Comparison of ENCODE assay signal across 1 cellular context in the genomic region with DNA sequence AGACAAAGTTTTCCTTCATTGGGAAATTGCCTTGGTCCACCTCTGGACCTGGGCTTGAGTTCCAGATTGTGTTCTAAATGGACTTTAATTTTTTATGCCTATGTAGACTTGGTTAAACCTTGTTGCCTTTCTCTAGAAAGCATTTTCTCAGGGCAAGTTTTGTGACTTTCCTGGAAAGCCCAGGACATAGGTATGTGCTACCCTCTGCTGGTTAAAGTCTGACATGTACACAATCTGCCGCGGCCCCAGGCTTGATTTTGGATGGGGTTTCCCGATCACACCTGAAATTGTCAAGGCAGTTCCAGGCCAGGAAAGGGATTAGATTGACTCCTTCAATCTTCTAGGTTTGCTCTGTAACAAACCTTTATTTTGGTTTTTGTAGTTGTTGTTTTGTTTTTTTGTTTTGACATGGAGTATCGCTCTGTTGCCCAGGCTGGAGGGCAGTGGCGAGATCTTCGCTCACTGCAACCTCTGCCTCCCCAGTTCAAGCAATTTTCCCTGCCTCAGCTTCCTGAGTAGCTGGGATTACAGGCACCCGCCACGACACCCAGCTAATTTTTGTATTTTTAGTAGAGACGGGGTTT.
TF ChIP-seq lines count a peak whose summit lies in the region.

No MANE protein-coding gene starts in this region.

TF ChIP-seq in H1, 55 proteins besides CTCF, POLR2A, EP300 and RAD21:
- TF ChIP-seq SIRT6 (IDR thresholded peaks at IDR 0.05; ENCODE audit: low read length) (no peak), BRCA1 (IDR thresholded peaks at IDR 0.05; ENCODE audit: low read depth, low read length) (no peak), KDM4A (IDR thresholded peaks at IDR 0.05; ENCODE audit: low read depth, low read length, severe bottlenecking) (no peak), HDAC2 (IDR thresholded peaks at IDR 0.05; ENCODE audit: borderline replicate concordance in 1 of 2, low read depth in 2 of 2, low read length in 2 of 2) (no peak), NRF1 (IDR thresholded peaks at IDR 0.05; ENCODE audit: low read depth, low read length) (no peak), SP1 (IDR thresholded peaks at IDR 0.05; ENCODE audit: low read depth, low read length) (no peak), POLR2AphosphoS5 (IDR thresholded peaks at IDR 0.05; ENCODE audit: low read depth, low read length) (no peak), TEAD4 (IDR thresholded peaks at IDR 0.05; ENCODE audit: low read depth, low read length) (no peak), CREB1 (IDR thresholded peaks at IDR 0.05) (no peak), EZH2 (IDR thresholded peaks at IDR 0.05; ENCODE audit: low read depth, low read length, severe bottlenecking) (no peak), RBBP5 (IDR thresholded peaks at IDR 0.05; ENCODE audit: borderline replicate concordance, low read depth, low read length) (no peak), RXRA (IDR thresholded peaks at IDR 0.05; ENCODE audit: insufficient read depth, low read depth, low read length) (no peak), CTBP2 (IDR thresholded peaks at IDR 0.05; ENCODE audit: borderline replicate concordance, insufficient read depth, insufficient read length, low read length) (no peak), MAFK (IDR thresholded peaks at IDR 0.05; ENCODE audit: low read depth, low read length) (no peak)
- TF ChIP-seq, protein P1, sequence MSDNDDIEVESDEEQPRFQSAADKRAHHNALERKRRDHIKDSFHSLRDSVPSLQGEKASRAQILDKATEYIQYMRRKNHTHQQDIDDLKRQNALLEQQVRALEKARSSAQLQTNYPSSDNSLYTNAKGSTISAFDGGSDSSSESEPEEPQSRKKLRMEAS (IDR thresholded peaks at IDR 0.05) = no peak
- TF ChIP-seq, protein P2, sequence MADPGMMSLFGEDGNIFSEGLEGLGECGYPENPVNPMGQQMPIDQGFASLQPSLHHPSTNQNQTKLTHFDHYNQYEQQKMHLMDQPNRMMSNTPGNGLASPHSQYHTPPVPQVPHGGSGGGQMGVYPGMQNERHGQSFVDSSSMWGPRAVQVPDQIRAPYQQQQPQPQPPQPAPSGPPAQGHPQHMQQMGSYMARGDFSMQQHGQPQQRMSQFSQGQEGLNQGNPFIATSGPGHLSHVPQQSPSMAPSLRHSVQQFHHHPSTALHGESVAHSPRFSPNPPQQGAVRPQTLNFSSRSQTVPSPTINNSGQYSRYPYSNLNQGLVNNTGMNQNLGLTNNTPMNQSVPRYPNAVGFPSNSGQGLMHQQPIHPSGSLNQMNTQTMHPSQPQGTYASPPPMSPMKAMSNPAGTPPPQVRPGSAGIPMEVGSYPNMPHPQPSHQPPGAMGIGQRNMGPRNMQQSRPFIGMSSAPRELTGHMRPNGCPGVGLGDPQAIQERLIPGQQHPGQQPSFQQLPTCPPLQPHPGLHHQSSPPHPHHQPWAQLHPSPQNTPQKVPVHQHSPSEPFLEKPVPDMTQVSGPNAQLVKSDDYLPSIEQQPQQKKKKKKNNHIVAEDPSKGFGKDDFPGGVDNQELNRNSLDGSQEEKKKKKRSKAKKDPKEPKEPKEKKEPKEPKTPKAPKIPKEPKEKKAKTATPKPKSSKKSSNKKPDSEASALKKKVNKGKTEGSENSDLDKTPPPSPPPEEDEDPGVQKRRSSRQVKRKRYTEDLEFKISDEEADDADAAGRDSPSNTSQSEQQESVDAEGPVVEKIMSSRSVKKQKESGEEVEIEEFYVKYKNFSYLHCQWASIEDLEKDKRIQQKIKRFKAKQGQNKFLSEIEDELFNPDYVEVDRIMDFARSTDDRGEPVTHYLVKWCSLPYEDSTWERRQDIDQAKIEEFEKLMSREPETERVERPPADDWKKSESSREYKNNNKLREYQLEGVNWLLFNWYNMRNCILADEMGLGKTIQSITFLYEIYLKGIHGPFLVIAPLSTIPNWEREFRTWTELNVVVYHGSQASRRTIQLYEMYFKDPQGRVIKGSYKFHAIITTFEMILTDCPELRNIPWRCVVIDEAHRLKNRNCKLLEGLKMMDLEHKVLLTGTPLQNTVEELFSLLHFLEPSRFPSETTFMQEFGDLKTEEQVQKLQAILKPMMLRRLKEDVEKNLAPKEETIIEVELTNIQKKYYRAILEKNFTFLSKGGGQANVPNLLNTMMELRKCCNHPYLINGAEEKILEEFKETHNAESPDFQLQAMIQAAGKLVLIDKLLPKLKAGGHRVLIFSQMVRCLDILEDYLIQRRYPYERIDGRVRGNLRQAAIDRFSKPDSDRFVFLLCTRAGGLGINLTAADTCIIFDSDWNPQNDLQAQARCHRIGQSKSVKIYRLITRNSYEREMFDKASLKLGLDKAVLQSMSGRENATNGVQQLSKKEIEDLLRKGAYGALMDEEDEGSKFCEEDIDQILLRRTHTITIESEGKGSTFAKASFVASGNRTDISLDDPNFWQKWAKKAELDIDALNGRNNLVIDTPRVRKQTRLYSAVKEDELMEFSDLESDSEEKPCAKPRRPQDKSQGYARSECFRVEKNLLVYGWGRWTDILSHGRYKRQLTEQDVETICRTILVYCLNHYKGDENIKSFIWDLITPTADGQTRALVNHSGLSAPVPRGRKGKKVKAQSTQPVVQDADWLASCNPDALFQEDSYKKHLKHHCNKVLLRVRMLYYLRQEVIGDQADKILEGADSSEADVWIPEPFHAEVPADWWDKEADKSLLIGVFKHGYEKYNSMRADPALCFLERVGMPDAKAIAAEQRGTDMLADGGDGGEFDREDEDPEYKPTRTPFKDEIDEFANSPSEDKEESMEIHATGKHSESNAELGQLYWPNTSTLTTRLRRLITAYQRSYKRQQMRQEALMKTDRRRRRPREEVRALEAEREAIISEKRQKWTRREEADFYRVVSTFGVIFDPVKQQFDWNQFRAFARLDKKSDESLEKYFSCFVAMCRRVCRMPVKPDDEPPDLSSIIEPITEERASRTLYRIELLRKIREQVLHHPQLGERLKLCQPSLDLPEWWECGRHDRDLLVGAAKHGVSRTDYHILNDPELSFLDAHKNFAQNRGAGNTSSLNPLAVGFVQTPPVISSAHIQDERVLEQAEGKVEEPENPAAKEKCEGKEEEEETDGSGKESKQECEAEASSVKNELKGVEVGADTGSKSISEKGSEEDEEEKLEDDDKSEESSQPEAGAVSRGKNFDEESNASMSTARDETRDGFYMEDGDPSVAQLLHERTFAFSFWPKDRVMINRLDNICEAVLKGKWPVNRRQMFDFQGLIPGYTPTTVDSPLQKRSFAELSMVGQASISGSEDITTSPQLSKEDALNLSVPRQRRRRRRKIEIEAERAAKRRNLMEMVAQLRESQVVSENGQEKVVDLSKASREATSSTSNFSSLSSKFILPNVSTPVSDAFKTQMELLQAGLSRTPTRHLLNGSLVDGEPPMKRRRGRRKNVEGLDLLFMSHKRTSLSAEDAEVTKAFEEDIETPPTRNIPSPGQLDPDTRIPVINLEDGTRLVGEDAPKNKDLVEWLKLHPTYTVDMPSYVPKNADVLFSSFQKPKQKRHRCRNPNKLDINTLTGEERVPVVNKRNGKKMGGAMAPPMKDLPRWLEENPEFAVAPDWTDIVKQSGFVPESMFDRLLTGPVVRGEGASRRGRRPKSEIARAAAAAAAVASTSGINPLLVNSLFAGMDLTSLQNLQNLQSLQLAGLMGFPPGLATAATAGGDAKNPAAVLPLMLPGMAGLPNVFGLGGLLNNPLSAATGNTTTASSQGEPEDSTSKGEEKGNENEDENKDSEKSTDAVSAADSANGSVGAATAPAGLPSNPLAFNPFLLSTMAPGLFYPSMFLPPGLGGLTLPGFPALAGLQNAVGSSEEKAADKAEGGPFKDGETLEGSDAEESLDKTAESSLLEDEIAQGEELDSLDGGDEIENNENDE (IDR thresholded peaks at IDR 0.05; ENCODE audit: insufficient replicate concordance, low read length) = no peak
- TF ChIP-seq, protein P3, sequence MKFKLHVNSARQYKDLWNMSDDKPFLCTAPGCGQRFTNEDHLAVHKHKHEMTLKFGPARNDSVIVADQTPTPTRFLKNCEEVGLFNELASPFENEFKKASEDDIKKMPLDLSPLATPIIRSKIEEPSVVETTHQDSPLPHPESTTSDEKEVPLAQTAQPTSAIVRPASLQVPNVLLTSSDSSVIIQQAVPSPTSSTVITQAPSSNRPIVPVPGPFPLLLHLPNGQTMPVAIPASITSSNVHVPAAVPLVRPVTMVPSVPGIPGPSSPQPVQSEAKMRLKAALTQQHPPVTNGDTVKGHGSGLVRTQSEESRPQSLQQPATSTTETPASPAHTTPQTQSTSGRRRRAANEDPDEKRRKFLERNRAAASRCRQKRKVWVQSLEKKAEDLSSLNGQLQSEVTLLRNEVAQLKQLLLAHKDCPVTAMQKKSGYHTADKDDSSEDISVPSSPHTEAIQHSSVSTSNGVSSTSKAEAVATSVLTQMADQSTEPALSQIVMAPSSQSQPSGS (IDR thresholded peaks at IDR 0.05; ENCODE audit: low read length) = no peak
- TF ChIP-seq, protein P4, sequence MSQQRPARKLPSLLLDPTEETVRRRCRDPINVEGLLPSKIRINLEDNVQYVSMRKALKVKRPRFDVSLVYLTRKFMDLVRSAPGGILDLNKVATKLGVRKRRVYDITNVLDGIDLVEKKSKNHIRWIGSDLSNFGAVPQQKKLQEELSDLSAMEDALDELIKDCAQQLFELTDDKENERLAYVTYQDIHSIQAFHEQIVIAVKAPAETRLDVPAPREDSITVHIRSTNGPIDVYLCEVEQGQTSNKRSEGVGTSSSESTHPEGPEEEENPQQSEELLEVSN (IDR thresholded peaks at IDR 0.05) = no peak
